6 cellular contexts compared by ENCODE assay signal in genomic region chr5:151579146-151579545, GRCh38. TPM values are rescaled to one million over a fixed set of nuclear protein-coding genes. Genes with fewer than 3 reads are reported as not detected.
"Had no signal": no experiment of that assay in that cellular context is flagged by ENCODE, and none has a peak within 500 bp of the region (broad histone marks: within the 10 kb centered on the region; RNA-seq: fewer than 3 reads in every experiment).

No MANE protein-coding gene starts in this region.

RNA-seq across cellular contexts. Expression of gene FAT2, which starts 12.0 kb away (rescaled TPM):
- total RNA-seq: dermis microvascular lymphatic vessel endothelial cell, left colon, left lobe of liver, left ventricle myocardium inferior, mucosa of descending colon had no signal
- polyA plus RNA-seq: immature natural killer cell had no signal
